ENCODE assay signal across 27 cellular contexts in genomic region chr4:42070463-42070862, GRCh38.
"Had no signal": no experiment of that assay in that cellular context is flagged by ENCODE, and none has a peak within 500 bp of the region (broad histone marks: within the 10 kb centered on the region; RNA-seq: fewer than 3 reads in every experiment).

No MANE protein-coding gene starts in this region.

- H3K27me3 ChIP-seq: heart right ventricle, hepatocyte, left lung, ovary, stomach, testis, tibial artery, upper lobe of right lung had no signal

- H3K27ac ChIP-seq: heart right ventricle, hepatocyte, left lung, ovary, skin epidermis, stomach, testis, tibial artery, upper lobe of right lung had no signal

- H3K4me3 ChIP-seq: heart right ventricle, hepatocyte, left lung, lung, mucosa of descending colon, ovary, skin epidermis, stomach, testis, tibial artery, upper lobe of right lung had no signal

- H2AFZ ChIP-seq: hepatocyte had no signal

- H3K36me3 ChIP-seq: ovary had no signal

- H3K79me2 ChIP-seq: hepatocyte had no signal

- H3K9me3 ChIP-seq: heart right ventricle, left lung, mucosa of descending colon, ovary, stomach, testis, tibial artery, upper lobe of right lung had no signal

- ATAC-seq: heart right ventricle; left colon; left lung; mucosa of descending colon; naive thymus-derived CD4-positive, alpha-beta T cell; natural killer cell treated with Interleukin-12 subunit alpha and Interleukin-12 subunit beta and Interleukin-15 and Interleukin-18, amount 100 ng/mL, for 72 hours; right cardiac atrium; sciatic nerve; stimulated activated naive B cell treated with anti-CD40 and anti-IgM and Interleukin-4, amounts not matched to agents 10 μg/mL and 1 μg/mL and 100 μg/mL, for 72 hours; stimulated activated naive CD8-positive, alpha-beta T cell treated with anti-CD3 and anti-CD28 coated beads, Interleukin-15, Interleukin-2, amounts not matched to agents 100 U/mL and 50 U/mL, for 24 hours; upper lobe of right lung had no signal

- H3K4me1 ChIP-seq: heart right ventricle, left lung, stomach, testis, tibial artery, upper lobe of right lung had no signal

- H3K4me2 ChIP-seq: hepatocyte had no signal

- FAIRE-seq: urothelium cell line had no signal

- DNase-seq: heart right ventricle; islet precursor cell; left colon; left lung; midbrain; mucosa of descending colon; naive thymus-derived CD4-positive, alpha-beta T cell; ovary; retina; right cardiac atrium; stimulated activated CD4-positive, alpha-beta T cell treated with anti-CD3 and anti-CD28 coated beads, Interleukin-12 subunit alpha, Interleukin-12 subunit beta, amount 100 ng/mL, for 4 hours; stimulated activated CD4-positive, alpha-beta T cell treated with anti-CD3 and anti-CD28 coated beads, Interleukin-15, amount 100 ng/mL, for 24 hours; stimulated activated CD4-positive, alpha-beta T cell treated with anti-CD3 and anti-CD28 coated beads, Interleukin-2, amount 100 ng/mL, for 24 hours; stimulated activated CD4-positive, alpha-beta T cell treated with anti-CD3 and anti-CD28 coated beads, Interleukin-4, amount 100 ng/mL, for 1 hour; stimulated activated naive B cell treated with anti-CD40 and anti-IgM and Interleukin-4, amounts not matched to agents 10 μg/mL and 1 μg/mL and 100 μg/mL, for 72 hours; stimulated activated naive CD8-positive, alpha-beta T cell treated with anti-CD3 and anti-CD28 coated beads, Interleukin-15, Interleukin-2, amounts not matched to agents 100 U/mL and 50 U/mL, for 24 hours; stomach; testis; tibial artery; trophoblast cell; upper lobe of right lung had no signal
